8 cellular contexts compared by ENCODE assay signal in the genomic region with DNA sequence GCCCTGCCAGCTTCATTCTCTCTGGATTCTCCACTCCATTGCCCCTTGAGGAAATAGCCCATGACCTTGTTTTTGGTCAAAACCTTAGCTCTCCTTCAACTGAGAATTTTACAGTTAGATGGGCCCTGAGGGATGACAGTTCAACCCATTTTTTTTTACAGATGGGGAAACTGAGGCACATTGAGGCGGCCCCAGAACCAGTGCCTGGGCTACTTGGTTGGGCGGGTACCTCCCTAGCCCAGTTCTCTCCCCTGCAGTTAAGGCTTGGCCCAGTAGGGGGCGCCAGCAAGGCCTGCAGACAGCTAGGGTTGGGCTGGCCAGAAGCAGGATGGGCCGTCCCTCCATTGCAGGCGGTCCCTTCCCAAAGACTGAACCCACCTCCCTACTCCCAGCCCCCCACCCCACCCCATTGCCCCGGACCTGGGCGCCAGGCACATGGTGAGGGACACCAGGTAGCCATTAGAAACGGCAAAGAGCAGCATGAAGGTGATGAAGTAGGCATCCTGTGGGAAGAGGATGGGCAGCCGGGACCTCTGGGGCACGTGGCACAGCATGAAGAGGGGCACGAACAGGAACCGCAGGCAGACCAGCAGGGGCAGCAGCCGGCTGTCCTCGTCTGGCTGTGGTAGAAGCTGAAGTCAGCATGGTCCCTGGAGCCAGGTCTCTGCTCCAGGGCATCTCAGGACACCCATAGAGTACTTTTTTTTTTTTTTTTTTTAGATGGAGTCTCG. TPM values are rescaled to one million over a fixed set of nuclear protein-coding genes. Genes with fewer than 3 reads are reported as not detected.
DNase-seq lines count a peak whose midpoint lies in the region; ATAC-seq and TF ChIP-seq lines count a peak whose summit lies in the region.

No MANE protein-coding gene starts in this region.

- no peaks in the 10 kb centered on the region for H3K27me3 ChIP-seq in neural progenitor cell

- intact Hi-C loops in Calu3 (cut with micrococcal nuclease; ENCODE audit: unreplicated experiment): no loop called here

- no TSS peak for BruUV-seq in Calu3 (replicated peaks; lab: Mats Ljungman, UMichigan)

- no peaks in the 10 kb centered on the region for H3K27me3 Mint-ChIP-seq in Calu3 (ENCODE audit: unreplicated experiment)
- H3K27me3 Mint-ChIP-seq in activated CD4-positive, alpha-beta T cell treated with anti-CD3 and anti-CD28 coated beads, Interleukin-2, amount 10 ng/mL, durations not matched to agents 7 days and 5 days: no peaks in the 10 kb centered on the region
- peaks cover 15% of the 10 kb centered on the region for H3K27me3 Mint-ChIP-seq in neural progenitor cell (ENCODE audit: insufficient read depth, low read depth)

- POLR2A ChIA-PET in activated CD4-positive, alpha-beta T cell treated with anti-CD3 and anti-CD28 coated beads, Interleukin-2, amount 10 ng/mL, durations not matched to agents 7 days and 5 days (lab: Charles Lee): no interaction called here

- H3F3A ChIP-seq in neural progenitor cell (ENCODE audit: low read depth): peaks cover 64% of the 10 kb centered on the region

- no peaks in the 10 kb centered on the region for H3K79me2 ChIP-seq in neural progenitor cell (ENCODE audit: low read depth)

- H3K27ac Mint-ChIP-seq in Calu3 (ENCODE audit: unreplicated experiment) (no peak overlapping the region), neural progenitor cell (no peak overlapping the region)
- H3K27ac Mint-ChIP-seq in activated CD4-positive, alpha-beta T cell treated with anti-CD3 and anti-CD28 coated beads, Interleukin-2, amount 10 ng/mL, durations not matched to agents 7 days and 5 days: no peak overlapping the region

- no peaks in the 10 kb centered on the region for H3K4me1 ChIP-seq in neural progenitor cell

- no peaks in the 10 kb centered on the region for H3K9me3 ChIP-seq in neural progenitor cell (ENCODE audit: low read depth)

- H2AFZ ChIP-seq in neural progenitor cell (replicated peaks): no peak overlapping the region

- H3K9ac ChIP-seq in neural progenitor cell: no peak overlapping the region

- H3K36me3 Mint-ChIP-seq in Calu3 (ENCODE audit: insufficient read depth, unreplicated experiment) (peaks cover 76% of the 10 kb centered on the region), neural progenitor cell (peaks cover 10% of the 10 kb centered on the region)
- H3K36me3 Mint-ChIP-seq in activated CD4-positive, alpha-beta T cell treated with anti-CD3 and anti-CD28 coated beads, Interleukin-2, amount 10 ng/mL, durations not matched to agents 7 days and 5 days (ENCODE audit: low read depth): no peaks in the 10 kb centered on the region

- DNase-seq in Calu3 (peak; percentile 75), neural progenitor cell (ENCODE audit: low spot score) (peak; percentile 67), mesenteric fat pad (ENCODE audit: low spot score) (no peak)
- DNase-seq in Jurkat, Clone E6-1 (ENCODE audit: low read depth, low spot score): peak; percentile 39
- peak; percentile 73 for DNase-seq in activated CD4-positive, alpha-beta T cell treated with anti-CD3 and anti-CD28 coated beads, Interleukin-2, amount 10 ng/mL, durations not matched to agents 7 days and 5 days
- DNase-seq in effector CD8-positive, alpha-beta T cell (lab: John Stamatoyannopoulos, UW): peak; percentile 58

- TF ChIP-seq CTCF in Calu3 (IDR thresholded peaks at IDR 0.05; ENCODE audit: unreplicated experiment) (peak; percentile 93), neural progenitor cell (IDR thresholded peaks at IDR 0.05) (peak; percentile 84)

- H3K4me1 Mint-ChIP-seq in Calu3 (ENCODE audit: low read depth, unreplicated experiment): no peaks in the 10 kb centered on the region
- no peaks in the 10 kb centered on the region for H3K4me1 Mint-ChIP-seq in activated CD4-positive, alpha-beta T cell treated with anti-CD3 and anti-CD28 coated beads, Interleukin-2, amount 10 ng/mL, durations not matched to agents 7 days and 5 days
- peaks cover 4% of the 10 kb centered on the region for H3K4me1 Mint-ChIP-seq in neural progenitor cell

- no peaks in the 10 kb centered on the region for H3K36me3 ChIP-seq in neural progenitor cell

- H3K9me3 Mint-ChIP-seq in Calu3 (ENCODE audit: low read depth, unreplicated experiment): no peaks in the 10 kb centered on the region
- no peaks in the 10 kb centered on the region for H3K9me3 Mint-ChIP-seq in activated CD4-positive, alpha-beta T cell treated with anti-CD3 and anti-CD28 coated beads, Interleukin-2, amount 10 ng/mL, durations not matched to agents 7 days and 5 days
- H3K9me3 Mint-ChIP-seq in neural progenitor cell: no peaks in the 10 kb centered on the region

- H3K4me3 Mint-ChIP-seq in Calu3 (ENCODE audit: low read depth, unreplicated experiment) (no peak overlapping the region), neural progenitor cell (no peak overlapping the region)
- no peak overlapping the region for H3K4me3 Mint-ChIP-seq in activated CD4-positive, alpha-beta T cell treated with anti-CD3 and anti-CD28 coated beads, Interleukin-2, amount 10 ng/mL, durations not matched to agents 7 days and 5 days

- no peak overlapping the region for H3K4me3 ChIP-seq in Jurkat, Clone E6-1 (ENCODE audit: low read length)
- no peak overlapping the region for H3K4me3 ChIP-seq in neural progenitor cell

- peaks cover 9% of the 10 kb centered on the region for H4K20me1 ChIP-seq in neural progenitor cell (ENCODE audit: low read depth)

- ATAC-seq in GM18502 (IDR thresholded peaks at IDR 0.05; ENCODE audit: poor library complexity, unreplicated experiment) (no peak), GM21717 (IDR thresholded peaks at IDR 0.05; ENCODE audit: unreplicated experiment) (no peak)

- CTCF ChIA-PET in Calu3 (lab: Charles Lee): no interaction called here
- CTCF ChIA-PET in activated CD4-positive, alpha-beta T cell treated with anti-CD3 and anti-CD28 coated beads, Interleukin-2, amount 10 ng/mL, durations not matched to agents 7 days and 5 days (lab: Charles Lee): interaction anchor here (0.6 to 2.3 kb wide), 19 partner anchors 9 to 1250 kb away, joined by 3 to 10 read pairs (median 3); partner anchors contain the start of genes B4GAT1 and BRMS1

- H3K27ac ChIP-seq in neural progenitor cell: no peak overlapping the region

- H3K4me2 ChIP-seq in neural progenitor cell: no peak overlapping the region

RNA-seq across cellular contexts. Expression of gene SLC29A2, which starts 7.6 kb away (rescaled TPM):
- total RNA-seq in Calu3 (2022): 37.7 and 40.4 TPM in 2 replicates
- 8.8 TPM for polyA plus RNA-seq in Jurkat, Clone E6-1 (2012; ENCODE audit: insufficient read depth, insufficient read length)
- 1 to 10 TPM; 8.3 to 8.9 TPM for total RNA-seq in activated CD4-positive, alpha-beta T cell treated with anti-CD3 and anti-CD28 coated beads, Interleukin-2, amount 10 ng/mL, durations not matched to agents 7 days and 5 days
- total RNA-seq in neural progenitor cell (ENCODE audit: low replicate concordance): 6.9 and 15.3 TPM in 2 replicates
- 5.9 TPM for total RNA-seq in mesenteric fat pad

RNA-seq across cellular contexts. Expression of gene B4GAT1, which starts 16.5 kb away (rescaled TPM):
- total RNA-seq in Calu3 (2022) (11.8 and 12.2 TPM in 2 replicates), neural progenitor cell (ENCODE audit: low replicate concordance) (40.9 and 57.1 TPM in 2 replicates), mesenteric fat pad (16.1 TPM)
- 25.2 TPM for polyA plus RNA-seq in Jurkat, Clone E6-1 (2012; ENCODE audit: insufficient read depth, insufficient read length)
- 1 to 10 TPM; 8.5 to 9.4 TPM for total RNA-seq in activated CD4-positive, alpha-beta T cell treated with anti-CD3 and anti-CD28 coated beads, Interleukin-2, amount 10 ng/mL, durations not matched to agents 7 days and 5 days

RNA-seq across cellular contexts. Expression of gene BRMS1, which starts 19.1 kb away (rescaled TPM):
- 48.1 and 51.0 TPM in 2 replicates for total RNA-seq in Calu3 (2022)
- polyA plus RNA-seq in Jurkat, Clone E6-1 (2012; ENCODE audit: insufficient read depth, insufficient read length): 75.8 TPM
- 10 to 100 TPM; 47.4 to 48.0 TPM for total RNA-seq in activated CD4-positive, alpha-beta T cell treated with anti-CD3 and anti-CD28 coated beads, Interleukin-2, amount 10 ng/mL, durations not matched to agents 7 days and 5 days
- 16.4 and 34.6 TPM in 2 replicates for total RNA-seq in neural progenitor cell (ENCODE audit: low replicate concordance)
- 31.8 TPM for total RNA-seq in mesenteric fat pad

RNA-seq across cellular contexts. Expression of gene RIN1, which starts 27.7 kb away (rescaled TPM):
- total RNA-seq in Calu3 (2022): 17.6 and 23.7 TPM in 2 replicates
- polyA plus RNA-seq in Jurkat, Clone E6-1 (2012; ENCODE audit: insufficient read depth, insufficient read length): 2.0 TPM
- total RNA-seq in activated CD4-positive, alpha-beta T cell treated with anti-CD3 and anti-CD28 coated beads, Interleukin-2, amount 10 ng/mL, durations not matched to agents 7 days and 5 days: 1 to 10 TPM; 1.1 to 1.6 TPM
- total RNA-seq in neural progenitor cell (ENCODE audit: low replicate concordance): 0.56 and 2.6 TPM in 2 replicates
- 6.5 TPM for total RNA-seq in mesenteric fat pad

RNA-seq across cellular contexts. Expression of gene CD248, which starts 47.1 kb away (rescaled TPM):
- total RNA-seq in Calu3 (2022) (not detected in 2 replicates), neural progenitor cell (ENCODE audit: low replicate concordance) (0.62 and 0.99 TPM in 2 replicates), mesenteric fat pad (810 TPM)
- polyA plus RNA-seq in Jurkat, Clone E6-1 (2012; ENCODE audit: insufficient read depth, insufficient read length): 4.1 TPM
- 1 to 10 TPM; 2.4 to 2.5 TPM for total RNA-seq in activated CD4-positive, alpha-beta T cell treated with anti-CD3 and anti-CD28 coated beads, Interleukin-2, amount 10 ng/mL, durations not matched to agents 7 days and 5 days
